ENCODE assay signal across 16 cellular contexts in the genomic region with DNA sequence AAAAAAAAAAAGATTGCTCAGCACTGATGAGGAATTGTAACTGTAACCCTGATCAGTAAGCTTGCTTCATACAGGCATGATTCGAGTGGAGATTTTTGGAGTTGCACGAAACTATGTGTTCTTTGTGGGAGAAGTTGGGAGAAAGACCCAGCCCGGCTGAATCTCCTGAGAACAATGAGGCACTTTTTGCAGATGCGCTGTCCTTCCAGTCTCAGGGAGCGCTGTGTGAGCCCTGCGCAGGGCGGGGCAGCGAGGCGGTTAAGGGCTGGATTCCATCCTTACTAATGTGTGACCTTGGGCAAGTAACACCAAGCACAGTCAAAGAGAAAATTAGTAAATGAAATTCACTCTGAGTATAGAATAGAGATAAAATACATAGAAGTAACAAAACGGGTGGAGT.
DNase-seq lines count a peak whose midpoint lies in the region; ATAC-seq and TF ChIP-seq lines count a peak whose summit lies in the region.
"Had no signal": no experiment of that assay in that cellular context is flagged by ENCODE, and none has a peak within 500 bp of the region (broad histone marks: within the 10 kb centered on the region; RNA-seq: fewer than 3 reads in every experiment).

No MANE protein-coding gene starts in this region.

- no peak for TF ChIP-seq CTCF in RWPE1 (conservative IDR thresholded peaks at IDR 0.05; ENCODE audit: low read depth)
- TF ChIP-seq CTCF in mesothelial cell of epicardium (IDR thresholded peaks at IDR 0.05; ENCODE audit: unreplicated experiment): no peak
- TF ChIP-seq CTCF in type B pancreatic cell (conservative IDR thresholded peaks at IDR 0.05): no peak

- POLR2A ChIA-PET in RWPE1 (lab: Yijun Ruan, JAX; ENCODE audit: low non-redundant PET): no interaction called here

- H3K9me3 Mint-ChIP-seq in mesothelial cell of epicardium: no peaks in the 10 kb centered on the region
- no peaks in the 10 kb centered on the region for H3K9me3 Mint-ChIP-seq in type B pancreatic cell
- H3K9me3 Mint-ChIP-seq in natural killer cell treated with Interleukin-12 subunit alpha and Interleukin-12 subunit beta and Interleukin-15 and Interleukin-18, amount 100 ng/mL, for 72 hours: no peaks in the 10 kb centered on the region
- H3K9me3 Mint-ChIP-seq: activated CD4-positive, alpha-beta T cell treated with anti-CD3 and anti-CD28 coated beads, Interleukin-2, amount 10 ng/mL, durations not matched to agents 7 days and 5 days; activated T-helper 2 cell treated with anti-CD3 and anti-CD28 coated beads, Interferon-gamma antibody, Interleukin-2, Interleukin-4, amounts not matched to agents 10 μg/mL and 5 μg/mL and 100 μg/mL, durations not matched to agents 14 hours and 24 hours and 36 hours; immature natural killer cell; naive thymus-derived CD8-positive, alpha-beta T cell had no signal

- no peak overlapping the region for H3K4me3 Mint-ChIP-seq in mesothelial cell of epicardium
- no peak overlapping the region for H3K4me3 Mint-ChIP-seq in type B pancreatic cell
- H3K4me3 Mint-ChIP-seq in natural killer cell treated with Interleukin-12 subunit alpha and Interleukin-12 subunit beta and Interleukin-15 and Interleukin-18, amount 100 ng/mL, for 72 hours: no peak overlapping the region
- H3K4me3 Mint-ChIP-seq: activated CD4-positive, alpha-beta T cell treated with anti-CD3 and anti-CD28 coated beads, Interleukin-2, amount 10 ng/mL, durations not matched to agents 7 days and 5 days; immature natural killer cell; naive thymus-derived CD8-positive, alpha-beta T cell had no signal

- ATAC-seq in natural killer cell treated with Interleukin-12 subunit alpha and Interleukin-12 subunit beta and Interleukin-15 and Interleukin-18, amount 100 ng/mL, for 72 hours: no peak
- no peak for ATAC-seq in HG03469 (IDR thresholded peaks at IDR 0.05; ENCODE audit: unreplicated experiment)
- ATAC-seq: body of pancreas; naive thymus-derived CD8-positive, alpha-beta T cell had no signal

- CTCF ChIA-PET in RWPE1 (lab: Yijun Ruan, JAX): interaction anchor here (0.6 kb wide), 1 partner anchor 30 kb away, joined by 3 read pairs; no protein-coding TSS in a partner anchor

- H3K27ac Mint-ChIP-seq in mesothelial cell of epicardium: peak overlapping the region; percentile 26
- peak overlapping the region; percentile 28 for H3K27ac Mint-ChIP-seq in type B pancreatic cell
- H3K27ac Mint-ChIP-seq in natural killer cell treated with Interleukin-12 subunit alpha and Interleukin-12 subunit beta and Interleukin-15 and Interleukin-18, amount 100 ng/mL, for 72 hours: no peak overlapping the region
- H3K27ac Mint-ChIP-seq: activated CD4-positive, alpha-beta T cell treated with anti-CD3 and anti-CD28 coated beads, Interleukin-2, amount 10 ng/mL, durations not matched to agents 7 days and 5 days; activated T-helper 2 cell treated with anti-CD3 and anti-CD28 coated beads, Interferon-gamma antibody, Interleukin-2, Interleukin-4, amounts not matched to agents 10 μg/mL and 5 μg/mL and 100 μg/mL, durations not matched to agents 14 hours and 24 hours and 36 hours had no signal

- H3K27me3 Mint-ChIP-seq in mesothelial cell of epicardium (ENCODE audit: low read depth): no peaks in the 10 kb centered on the region
- no peaks in the 10 kb centered on the region for H3K27me3 Mint-ChIP-seq in type B pancreatic cell
- H3K27me3 Mint-ChIP-seq in natural killer cell treated with Interleukin-12 subunit alpha and Interleukin-12 subunit beta and Interleukin-15 and Interleukin-18, amount 100 ng/mL, for 72 hours: no peaks in the 10 kb centered on the region
- H3K27me3 Mint-ChIP-seq: activated CD4-positive, alpha-beta T cell treated with anti-CD3 and anti-CD28 coated beads, Interleukin-2, amount 10 ng/mL, durations not matched to agents 7 days and 5 days; naive thymus-derived CD8-positive, alpha-beta T cell had no signal

- H3K4me1 Mint-ChIP-seq in mesothelial cell of epicardium: peaks cover 34% of the 10 kb centered on the region
- peaks cover 47% of the 10 kb centered on the region for H3K4me1 Mint-ChIP-seq in type B pancreatic cell (ENCODE audit: unreplicated experiment)
- H3K4me1 Mint-ChIP-seq in natural killer cell treated with Interleukin-12 subunit alpha and Interleukin-12 subunit beta and Interleukin-15 and Interleukin-18, amount 100 ng/mL, for 72 hours (ENCODE audit: low read depth in 2 of 2): peaks cover 15 to 25% of the 10 kb centered on the region in 2 donors

- H3K36me3 Mint-ChIP-seq in mesothelial cell of epicardium: no peaks in the 10 kb centered on the region
- no peaks in the 10 kb centered on the region for H3K36me3 Mint-ChIP-seq in type B pancreatic cell
- H3K36me3 Mint-ChIP-seq in natural killer cell treated with Interleukin-12 subunit alpha and Interleukin-12 subunit beta and Interleukin-15 and Interleukin-18, amount 100 ng/mL, for 72 hours: no peaks in the 10 kb centered on the region
- H3K36me3 Mint-ChIP-seq: immature natural killer cell; naive thymus-derived CD8-positive, alpha-beta T cell had no signal

- no peak for DNase-seq in RWPE1 (ENCODE audit: low spot score)
- no peak for DNase-seq in mesothelial cell of epicardium (ENCODE audit: low spot score in 2 of 2, unreplicated experiment in 2 of 2)
- DNase-seq in type B pancreatic cell (ENCODE audit: extremely low spot score, unreplicated experiment): no peak
- no peak for DNase-seq in OCI-M1 (lab: John Stamatoyannopoulos, UW)
- no peak for DNase-seq in natural killer cell treated with Interleukin-12 subunit alpha and Interleukin-12 subunit beta and Interleukin-15 and Interleukin-18, amount 100 ng/mL, for 72 hours (ENCODE audit: low spot score)
- DNase-seq: activated CD4-positive, alpha-beta T cell treated with anti-CD3 and anti-CD28 coated beads, Interleukin-2, amount 10 ng/mL, durations not matched to agents 7 days and 5 days; body of pancreas; immature natural killer cell; naive thymus-derived CD8-positive, alpha-beta T cell; NCI-H510A treated with DMSO at 0.1 percent for 48 hours; stimulated activated naive CD4-positive, alpha-beta T cell; transverse colon had no signal

- peak overlapping the region; percentile 96 for H3K27ac ChIP-seq in RWPE1
- peak overlapping the region; percentile 69 for H3K27ac ChIP-seq in cingulate gyrus (ENCODE audit: low read depth, low read length)
- H3K27ac ChIP-seq: body of pancreas, parathyroid adenoma, transverse colon had no signal

Comparison
In these comparisons a context has a peak if more than half of its experiments do, and no peak if none do; other contexts are left out.
1. H3K27ac Mint-ChIP-seq: peak in mesothelial cell of epicardium (single experiment) and type B pancreatic cell (single experiment); none in natural killer cell treated with Interleukin-12 subunit alpha and Interleukin-12 subunit beta and Interleukin-15 and Interleukin-18, amount 100 ng/mL, for 72 hours (0 of 2).